12 cellular contexts compared by ENCODE assay signal in genomic region chr16:1674751-1675664, GRCh38. TPM values are rescaled to one million over a fixed set of nuclear protein-coding genes. Genes with fewer than 3 reads are reported as not detected.
A peak's percentile ranks its signal among the peaks of the same experiment; 100 is the strongest.
DNase-seq lines count a peak whose midpoint lies in the region; ATAC-seq and TF ChIP-seq lines count a peak whose summit lies in the region.
"Had no signal": no experiment of that assay in that cellular context is flagged by ENCODE, and none has a peak within 500 bp of the region (broad histone marks: within the 10 kb centered on the region; RNA-seq: fewer than 3 reads in every experiment).

No MANE protein-coding gene starts in this region.

- peaks cover 49% of the 10 kb centered on the region for H3K36me3 Mint-ChIP-seq in T-helper 2 cell treated with Interferon-gamma antibody and Interleukin-4, amounts not matched to agents 5 μg/mL and 100 μg/mL, for 36 hours (ENCODE audit: low read depth)

- no peak for TF ChIP-seq CTCF in smooth muscle cell (IDR thresholded peaks at IDR 0.05; ENCODE audit: borderline replicate concordance, insufficient read depth, poor library complexity, severe bottlenecking)

- H3K9ac ChIP-seq in smooth muscle cell (ENCODE audit: low read depth): no peak overlapping the region

- no peak overlapping the region for H3K27ac Mint-ChIP-seq in T-helper 2 cell treated with Interferon-gamma antibody and Interleukin-4, amounts not matched to agents 5 μg/mL and 100 μg/mL, for 36 hours

- H3K27me3 ChIP-seq in SJCRH30 (no peaks in the 10 kb centered on the region), smooth muscle cell (ENCODE audit: low read depth) (no peaks in the 10 kb centered on the region)

- H3K4me1 ChIP-seq in SJCRH30: peaks cover 14% of the 10 kb centered on the region; the same call in 1 of the 2 replicates
- peaks cover 6% of the 10 kb centered on the region for H3K4me1 ChIP-seq in smooth muscle cell (ENCODE audit: low read depth)

- H3K9me3 Mint-ChIP-seq in T-helper 2 cell treated with Interferon-gamma antibody and Interleukin-4, amounts not matched to agents 5 μg/mL and 100 μg/mL, for 36 hours: no peaks in the 10 kb centered on the region

- H3K4me1 Mint-ChIP-seq in T-helper 2 cell treated with Interferon-gamma antibody and Interleukin-4, amounts not matched to agents 5 μg/mL and 100 μg/mL, for 36 hours (ENCODE audit: low read depth): peaks cover 9% of the 10 kb centered on the region

- DNase-seq in HCEC 1CT: peak; percentile 58
- peak; percentile 49 to 53 for DNase-seq in SJCRH30
- DNase-seq in epithelial cell of prostate (ENCODE audit: low read depth, low spot score): no peak
- no peak for DNase-seq in smooth muscle cell (lab: John Stamatoyannopoulos, UW; ENCODE audit: unreplicated experiment)
- DNase-seq in T-helper 2 cell treated with Interferon-gamma antibody and Interleukin-4, amounts not matched to agents 5 μg/mL and 100 μg/mL, for 36 hours (ENCODE audit: low spot score): no peak
- DNase-seq: activated CD8-positive, alpha-beta memory T cell treated with anti-CD3 and anti-CD28 coated beads, Interleukin-2, amount 50 U/mL, for 4 hours; effector CD8-positive, alpha-beta T cell; head of caudate nucleus had no signal

- no peaks in the 10 kb centered on the region for H3F3A ChIP-seq in smooth muscle cell (ENCODE audit: low read depth)

- no peak overlapping the region for H2AFZ ChIP-seq in smooth muscle cell (ENCODE audit: low read depth)

- peaks cover 17% of the 10 kb centered on the region for H4K20me1 ChIP-seq in smooth muscle cell (ENCODE audit: low read depth)

- ATAC-seq in GM21717 (IDR thresholded peaks at IDR 0.05; ENCODE audit: unreplicated experiment) (no peak), GM21723 (IDR thresholded peaks at IDR 0.05; ENCODE audit: unreplicated experiment) (no peak)
- ATAC-seq: left lobe of liver had no signal

- peaks cover 18% of the 10 kb centered on the region for H3K79me2 ChIP-seq in smooth muscle cell (ENCODE audit: low read depth)

- peak overlapping the region; percentile 54 for H3K4me2 ChIP-seq in smooth muscle cell

- H3K9me3 ChIP-seq in SJCRH30 (replicated peaks): no peaks in the 10 kb centered on the region
- no peaks in the 10 kb centered on the region for H3K9me3 ChIP-seq in smooth muscle cell (replicated peaks; ENCODE audit: low read depth)

- H3K36me3 ChIP-seq in SJCRH30 (peaks cover 5% of the 10 kb centered on the region; the same call in 1 of the 2 replicates), smooth muscle cell (ENCODE audit: low read depth) (no peaks in the 10 kb centered on the region)

- H3K4me3 Mint-ChIP-seq in T-helper 2 cell treated with Interferon-gamma antibody and Interleukin-4, amounts not matched to agents 5 μg/mL and 100 μg/mL, for 36 hours: no peak overlapping the region

- H3K27ac ChIP-seq in SJCRH30: peak overlapping the region; percentile 52; the same call in 1 of the 2 replicates
- H3K27ac ChIP-seq in epithelial cell of prostate: peak overlapping the region; percentile 27
- H3K27ac ChIP-seq in smooth muscle cell (ENCODE audit: low read depth): peak overlapping the region; percentile 61
- H3K27ac ChIP-seq: VCaP had no signal

- H3K4me3 ChIP-seq in SJCRH30 (no peak overlapping the region), smooth muscle cell (no peak overlapping the region)

- 54% methylated on average over 19 of the region's 19 CpGs for WGBS in smooth muscle cell (ENCODE audit: low lambda C conversion rate)

- H3K27me3 Mint-ChIP-seq in T-helper 2 cell treated with Interferon-gamma antibody and Interleukin-4, amounts not matched to agents 5 μg/mL and 100 μg/mL, for 36 hours (ENCODE audit: low read depth): no peaks in the 10 kb centered on the region

RNA-seq across cellular contexts. Expression of gene JPT2, which starts 3.1 kb away (rescaled TPM):
- 83.4 and 87.4 TPM in 2 replicates for total RNA-seq in SJCRH30 (2014; rRNA removed; shearing (Covaris generic))
- total RNA-seq in smooth muscle cell: 28.6 and 33.4 TPM in 2 replicates
- 7.2 and 11.2 TPM in 2 replicates for polyA plus RNA-seq in smooth muscle cell

RNA-seq across cellular contexts. Expression of gene MAPK8IP3, which starts 31.0 kb away (rescaled TPM):
- total RNA-seq in SJCRH30 (2014; rRNA removed; shearing (Covaris generic)): 24.7 and 34.7 TPM in 2 replicates
- total RNA-seq in smooth muscle cell: 36.2 and 43.6 TPM in 2 replicates
- 47.8 and 69.2 TPM in 2 replicates for polyA plus RNA-seq in smooth muscle cell

Comparison
In these comparisons a context has a peak if more than half of its experiments do, and no peak if none do; other contexts are left out.
1. DNase-seq: peak in HCEC 1CT (single experiment) and SJCRH30 (2 of 2); none in epithelial cell of prostate (single experiment), smooth muscle cell (single experiment) and T-helper 2 cell treated with Interferon-gamma antibody and Interleukin-4, amounts not matched to agents 5 μg/mL and 100 μg/mL, for 36 hours (single experiment).
2. Peak in every context shown above with its lines, with median percentiles within 50 percentile points of each other: H3K27ac ChIP-seq.